ENCODE assay signal across 1 cellular context in the genomic region with DNA sequence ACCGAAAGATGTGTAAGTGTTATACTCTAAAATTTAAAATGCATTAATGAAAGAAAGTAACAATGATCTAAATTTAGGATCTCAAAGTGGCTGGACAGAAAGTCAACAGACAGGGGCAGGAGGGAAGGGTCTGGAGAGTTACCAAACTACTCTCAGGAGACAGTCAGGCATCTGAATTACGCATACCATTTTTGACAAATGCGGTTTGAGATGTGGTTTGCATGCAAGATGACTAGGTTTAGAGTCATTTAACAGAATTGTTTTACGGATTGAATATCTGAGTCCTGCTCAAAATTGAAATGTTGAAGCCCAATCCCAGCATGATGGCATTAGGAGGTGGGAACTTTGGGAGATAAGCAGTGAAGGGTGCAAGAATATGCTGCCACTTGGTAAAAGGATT.
TF ChIP-seq lines count a peak whose summit lies in the region.

No MANE protein-coding gene starts in this region.

TF ChIP-seq in GM23338, 12 proteins besides CTCF, POLR2A, EP300 and RAD21:
- no peak for TF ChIP-seq STAT1 (IDR thresholded peaks at IDR 0.05; ENCODE audit: unreplicated experiment)
- no peak for TF ChIP-seq CREB1 (CRISPR knock-in tag; IDR thresholded peaks at IDR 0.05; ENCODE audit: low read depth)
- no peak for TF ChIP-seq POLR2AphosphoS5 (IDR thresholded peaks at IDR 0.05; ENCODE audit: low read depth)
